ENCODE assay signal across 12 cellular contexts in genomic region chr5:78287833-78288232, GRCh38. TPM values are rescaled to one million over a fixed set of nuclear protein-coding genes. Genes with fewer than 3 reads are reported as not detected.
DNase-seq lines count a peak whose midpoint lies in the region; ATAC-seq, FAIRE-seq and TF ChIP-seq lines count a peak whose summit lies in the region.
"Had no signal": no experiment of that assay in that cellular context is flagged by ENCODE, and none has a peak within 500 bp of the region (broad histone marks: within the 10 kb centered on the region; RNA-seq: fewer than 3 reads in every experiment).

No MANE protein-coding gene starts in this region.

- H3K4me3 ChIP-seq in A549 (no peak overlapping the region), HEK293 (ENCODE audit: low read depth, low read length) (no peak overlapping the region), adrenal gland (no peak overlapping the region), coronary artery (no peak overlapping the region), testis (no peak overlapping the region)
- H3K4me3 ChIP-seq: psoas muscle had no signal

- DNase-seq in A549 (ENCODE audit: low read depth in 1 of 2, low spot score in 1 of 2) (peak; percentile 33 to 59), adrenal gland (peak; percentile 20 to 63 (median 47)), iPS-NIHi7 (ENCODE audit: extremely low spot score) (peak; percentile 14), coronary artery (ENCODE audit: low spot score) (no peak), testis (no peak), NCI-H526 (lab: John Stamatoyannopoulos, UW) (no peak), D341Med (ENCODE audit: low spot score) (no peak)
- DNase-seq: activated CD4-positive, alpha-beta T cell treated with anti-CD3 and anti-CD28 coated beads for 36 hours; CD4-positive, CD25-positive, alpha-beta regulatory T cell; OCI-M1; psoas muscle had no signal

- POLR2A ChIA-PET in A549 (lab: Yijun Ruan, JAX) (no interaction called here), HEK293 (lab: Yijun Ruan, JAX) (no interaction called here)

- TF ChIP-seq CTCF in A549 (IDR thresholded peaks at IDR 0.05) (no peak), HEK293 (tag by site-specific recombination; IDR thresholded peaks at IDR 0.05) (no peak), adrenal gland (IDR thresholded peaks at IDR 0.05) (no peak), coronary artery (IDR thresholded peaks at IDR 0.05) (no peak), testis (IDR thresholded peaks at IDR 0.05) (no peak)

- H3K4me1 ChIP-seq in A549, result peaks cover 18% of the 10 kb centered on the region
- peaks cover 11% of the 10 kb centered on the region; the same call in 1 of the 2 replicates for H3K4me1 ChIP-seq in HEK293 (ENCODE audit: control insufficient read depth, insufficient read depth, low read length)
- H3K4me1 ChIP-seq in adrenal gland (replicated peaks in 1 of 2), result peaks cover 4 to 24% of the 10 kb centered on the region in 2 donors
- H3K4me1 ChIP-seq in testis, result peaks cover 13% of the 10 kb centered on the region

- no peak overlapping the region for H3K27ac ChIP-seq in A549
- no peak overlapping the region for H3K27ac ChIP-seq in HEK293 (ENCODE audit: extremely low read depth, low read depth, low read length)
- peak overlapping the region in 1 of 5 donors; percentile 14 for H3K27ac ChIP-seq in adrenal gland
- no peak overlapping the region for H3K27ac ChIP-seq in coronary artery
- H3K27ac ChIP-seq in testis, result no peak overlapping the region
- H3K27ac ChIP-seq: psoas muscle had no signal

- CTCF ChIA-PET in A549 (lab: Yijun Ruan, JAX), result no interaction called here
- CTCF ChIA-PET in HEK293 (lab: Yijun Ruan, JAX), result interaction anchor here (0.5 to 0.9 kb wide), 3 partner anchors 15 to 711 kb away, joined by 3 read pairs; no protein-coding TSS in a partner anchor

- H3K4me2 ChIP-seq in A549, result peak overlapping the region; percentile 54

- FAIRE-seq in A549 (lab: Jason Lieb, UNC), result no peak

- no peaks in the 10 kb centered on the region for H3K27me3 ChIP-seq in adrenal gland
- no peaks in the 10 kb centered on the region for H3K27me3 ChIP-seq in testis

- H3K36me3 ChIP-seq in HEK293 (ENCODE audit: control insufficient read depth in 2 of 2, insufficient read depth in 1 of 2, low read length in 2 of 2) (no peaks in the 10 kb centered on the region), adrenal gland (replicated peaks in 1 of 2) (no peaks in the 10 kb centered on the region), testis (ENCODE audit: low read depth, missing control alignments) (no peaks in the 10 kb centered on the region)

- TF ChIP-seq POLR2A in A549 (IDR thresholded peaks at IDR 0.05; ENCODE audit: low read length) (no peak), adrenal gland (IDR thresholded peaks at IDR 0.05) (no peak), testis (IDR thresholded peaks at IDR 0.05) (no peak)

- ATAC-seq in A549, result peak; percentile 78 to 91
- ATAC-seq: activated CD4-positive, alpha-beta T cell treated with anti-CD3 and anti-CD28 coated beads for 36 hours had no signal

- TF ChIP-seq RAD21 in A549 (conservative IDR thresholded peaks at IDR 0.05 in 1 of 2, IDR thresholded peaks at IDR 0.05 in 1 of 2), result no peak

- intact Hi-C loops in adrenal gland (cut with DNase I), result no loop called here
- intact Hi-C loops in testis (cut with DNase I; ENCODE audit: low total_unique reads), result no loop called here

- H3K9me3 ChIP-seq in A549, result no peaks in the 10 kb centered on the region
- no peaks in the 10 kb centered on the region for H3K9me3 ChIP-seq in HEK293 (ENCODE audit: control insufficient read depth, insufficient read depth, low read depth, low read length)
- no peaks in the 10 kb centered on the region for H3K9me3 ChIP-seq in adrenal gland (replicated peaks in 1 of 3)
- H3K9me3 ChIP-seq in testis, result no peaks in the 10 kb centered on the region
- H3K9me3 ChIP-seq: psoas muscle had no signal

- WGBS in A549 (ENCODE audit: missing lambda C conversion rate), result 5% methylated on average over 2 of the region's 2 CpGs
- 19 to 29% (median 26%) methylated on average over 2 of the region's 2 CpGs for WGBS in adrenal gland, 4 donors
- 62 to 71% methylated on average over 2 of the region's 2 CpGs for WGBS in testis, 2 donors

- no peak for TF ChIP-seq EP300 in A549 (IDR thresholded peaks at IDR 0.05)

TF ChIP-seq in A549, 52 proteins besides CTCF, POLR2A, EP300 and RAD21 (continues in another document):
- peak; percentile 74 for TF ChIP-seq MAFK (IDR thresholded peaks at IDR 0.05; ENCODE audit: partially characterized antibody)
- no peak for TF ChIP-seq NFE2L2 (conservative IDR thresholded peaks at IDR 0.05; ENCODE audit: low read length)
- TF ChIP-seq JUNB (IDR thresholded peaks at IDR 0.05), result no peak
- no peak for TF ChIP-seq KDM1A (IDR thresholded peaks at IDR 0.05; ENCODE audit: low read depth)
- no peak for TF ChIP-seq ELK1 (IDR thresholded peaks at IDR 0.05; ENCODE audit: low read depth, low read length)
- no peak for TF ChIP-seq KDM5A (IDR thresholded peaks at IDR 0.05)
- no peak for TF ChIP-seq E2F6 (IDR thresholded peaks at IDR 0.05; ENCODE audit: borderline replicate concordance, low read depth)
- no peak for TF ChIP-seq CBX2 (IDR thresholded peaks at IDR 0.05; ENCODE audit: borderline replicate concordance, low read depth)
- TF ChIP-seq ZNF302 (CRISPR knock-in tag; IDR thresholded peaks at IDR 0.05), result no peak
- TF ChIP-seq HOXA7 (CRISPR knock-in tag; IDR thresholded peaks at IDR 0.05), result no peak
- no peak for TF ChIP-seq RNF2 (IDR thresholded peaks at IDR 0.05; ENCODE audit: borderline replicate concordance, low read depth)
- no peak for TF ChIP-seq HDAC2 (IDR thresholded peaks at IDR 0.05)
- no peak for TF ChIP-seq MAX (IDR thresholded peaks at IDR 0.05)

TF ChIP-seq in HEK293, 187 proteins besides CTCF, POLR2A, EP300 and RAD21:
- TF ChIP-seq ZNF248 (tag by site-specific recombination; IDR thresholded peaks at IDR 0.05), result no peak
- 0 out of 2 replicates have a peak, but pooled peaks have one; percentile 40 for TF ChIP-seq PRDM6 (tag by site-specific recombination; IDR thresholded peaks at IDR 0.05)

RNA-seq across cellular contexts. Expression of gene AP3B1, which starts 6.7 kb away (rescaled TPM):
- polyA plus RNA-seq in A549 (2011; rRNA removed) (70.5 and 86.1 TPM in 2 replicates), A549 (2017; fragmentation: RNase III; extraction: RNeasy Plus Mini Kit Qiagen cat#74134 plus additional on column Dnase treatment) (45.7 to 52.4 TPM (median 51.3 TPM) in 3 replicates), adrenal gland (10 to 100 TPM; 22.0 to 53.7 (median 26.7) TPM), testis (ENCODE audit: insufficient read depth, low read depth, low replicate concordance) (32.0 TPM)
- polyA plus RNA-seq in A549 (2012; cell fraction: cytosol; rRNA removed), result 14.5 and 15.3 TPM in 2 replicates
- polyA plus RNA-seq in A549 (2012; cell fraction: nucleus; rRNA removed), result 14.6 and 24.0 TPM in 2 replicates
- 41.8 and 43.0 TPM in 2 replicates for polyA minus RNA-seq in A549 (2011; rRNA and poly(A)+ RNA removed)
- total RNA-seq in adrenal gland (10 to 100 TPM; 25.7 to 59.1 (median 34.3) TPM), testis (10 to 100 TPM; 74.0 to 77.3 TPM)

Comparison
In these comparisons a context has a peak if more than half of its experiments do, and no peak if none do; other contexts are left out.
1. DNase-seq: peak in A549 (2 of 2), adrenal gland (7 of 7) and iPS-NIHi7 (single experiment); none in coronary artery (single experiment), testis (single experiment), NCI-H526 (0 of 2) and D341Med (single experiment).